8 cellular contexts compared by ENCODE assay signal in genomic region chr14:60647081-60647836, GRCh38. TPM values are rescaled to one million over a fixed set of nuclear protein-coding genes. Genes with fewer than 3 reads are reported as not detected.
A peak's percentile ranks its signal among the peaks of the same experiment; 100 is the strongest.
DNase-seq lines count a peak whose midpoint lies in the region; TF ChIP-seq lines count a peak whose summit lies in the region.

No MANE protein-coding gene starts in this region.

- H3K27ac ChIP-seq in BLaER1: no peak overlapping the region
- no peak overlapping the region for H3K27ac ChIP-seq in iPS-18a (ENCODE audit: low read length)

- H3K9me3 ChIP-seq in BLaER1 (peaks cover 61% of the 10 kb centered on the region), iPS-18a (ENCODE audit: control insufficient read depth, low read depth, low read length) (no peaks in the 10 kb centered on the region)

- H3K27me3 ChIP-seq in BLaER1: peaks cover 100% of the 10 kb centered on the region
- H3K27me3 ChIP-seq in iPS-18a (ENCODE audit: control insufficient read depth, insufficient read depth, low read length): peaks cover 100% of the 10 kb centered on the region

- no peaks in the 10 kb centered on the region for H3K36me3 ChIP-seq in BLaER1
- H3K36me3 ChIP-seq in iPS-18a (ENCODE audit: control insufficient read depth, low read depth, low read length): no peaks in the 10 kb centered on the region

- H3K4me1 ChIP-seq in BLaER1 (no peaks in the 10 kb centered on the region), iPS-18a (ENCODE audit: control insufficient read depth, low read depth, low read length) (peaks cover 39% of the 10 kb centered on the region)

- no peak for DNase-seq in HFF-Myc (ENCODE audit: extremely low read depth, low read depth)
- DNase-seq in stromal cell of bone marrow (ENCODE audit: low read depth): peak; percentile 65
- DNase-seq in GM19238 (ENCODE audit: insufficient read length, low spot score): no peak
- DNase-seq in A172 (ENCODE audit: low spot score): no peak
- DNase-seq in T-helper 9 cell: no peak

- no peak overlapping the region for H3K9ac ChIP-seq in BLaER1
- no peak overlapping the region for H3K9ac ChIP-seq in iPS-18a (ENCODE audit: low read length)

- H3K4me2 ChIP-seq in BLaER1: no peak overlapping the region

- H4K20me1 ChIP-seq in BLaER1: peaks cover 7% of the 10 kb centered on the region; the same call in 1 of the 2 replicates

- TF ChIP-seq CTCF in HFF-Myc (IDR thresholded peaks at IDR 0.05; ENCODE audit: low read depth, low read length, missing control alignments): no peak
- TF ChIP-seq CTCF in WI38 (IDR thresholded peaks at IDR 0.05; ENCODE audit: low read depth, low read length): no peak

- H3K4me3 ChIP-seq in BLaER1 (peak overlapping the region; percentile 23; the same call in 1 of the 2 replicates), HFF-Myc (replicated peaks; ENCODE audit: low read depth, low read length) (peak overlapping the region; percentile 69), WI38 (ENCODE audit: low read depth, low read length) (peak overlapping the region; percentile 68), iPS-18a (ENCODE audit: low read length) (peak overlapping the region; percentile 44)

RNA-seq across cellular contexts. Expression of gene SIX1, which starts 2.0 kb away (rescaled TPM):
- total RNA-seq in A172 (2014; rRNA removed; shearing (Covaris generic)): 1.4 and 3.2 TPM in 2 replicates
